ENCODE assay signal across 9 cellular contexts in the genomic region with DNA sequence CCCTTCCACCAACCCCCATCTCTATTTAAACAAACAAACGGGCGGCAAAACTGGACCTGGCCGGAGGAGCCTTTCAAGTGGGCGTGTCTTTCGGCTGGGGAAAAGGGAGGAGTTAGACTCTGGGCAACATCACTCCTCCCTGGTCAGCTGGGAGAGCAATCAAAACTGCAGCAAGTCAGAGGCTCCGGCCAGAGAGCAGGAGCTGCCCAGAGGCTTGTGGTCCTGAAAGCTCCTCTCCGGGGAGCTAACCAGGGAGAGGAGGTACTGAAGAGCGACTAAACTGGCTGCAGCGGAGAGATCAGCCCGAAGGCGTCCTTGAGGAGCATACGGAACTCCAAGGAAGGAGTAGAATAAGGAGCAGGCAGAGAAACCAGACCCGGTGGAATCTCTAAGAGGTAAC. TPM values are rescaled to one million over a fixed set of nuclear protein-coding genes. Genes with fewer than 3 reads are reported as not detected.
A peak's percentile ranks its signal among the peaks of the same experiment; 100 is the strongest.
DNase-seq lines count a peak whose midpoint lies in the region; ATAC-seq and TF ChIP-seq lines count a peak whose summit lies in the region.
"Had no signal": no experiment of that assay in that cellular context is flagged by ENCODE, and none has a peak within 500 bp of the region (broad histone marks: within the 10 kb centered on the region; RNA-seq: fewer than 3 reads in every experiment).

A gene with protein sequence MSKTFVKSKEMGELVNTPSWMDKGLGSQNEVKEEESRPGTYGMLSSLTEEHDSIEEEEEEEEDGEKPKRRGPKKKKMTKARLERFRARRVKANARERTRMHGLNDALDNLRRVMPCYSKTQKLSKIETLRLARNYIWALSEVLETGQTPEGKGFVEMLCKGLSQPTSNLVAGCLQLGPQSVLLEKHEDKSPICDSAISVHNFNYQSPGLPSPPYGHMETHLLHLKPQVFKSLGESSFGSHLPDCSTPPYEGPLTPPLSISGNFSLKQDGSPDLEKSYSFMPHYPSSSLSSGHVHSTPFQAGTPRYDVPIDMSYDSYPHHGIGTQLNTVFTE (plus strand): TSS at position 191 of the 400 bp plus-strand sequence. CDS start 6,466 bp downstream, outside the sequence.

- no peaks in the 10 kb centered on the region for H4K20me1 ChIP-seq in osteoblast (ENCODE audit: insufficient read depth, low read length)

- H3K79me2 ChIP-seq in osteoblast (ENCODE audit: insufficient read depth, low read length): no peaks in the 10 kb centered on the region

- H3K36me3 ChIP-seq in osteoblast (ENCODE audit: insufficient read depth, low read length): no peaks in the 10 kb centered on the region

- H3K27me3 ChIP-seq in foreskin keratinocyte (peaks cover 23% of the 10 kb centered on the region), osteoblast (ENCODE audit: insufficient read depth, low read length) (peaks cover 2% of the 10 kb centered on the region)

- no peaks in the 10 kb centered on the region for H3K9me3 ChIP-seq in osteoblast (ENCODE audit: low read depth, low read length)

- DNase-seq in DMS53 treated with DMSO at 0.1 percent for 48 hours (lab: John Stamatoyannopoulos, UW; ENCODE audit: unreplicated experiment) (peak; percentile 70), HT1080 (ENCODE audit: low read depth) (peak; percentile 64), T-helper 9 cell (peak; percentile 3), foreskin keratinocyte (peak; percentile 30 to 56), osteoblast (ENCODE audit: insufficient read length, low spot score, missing footprints) (peak; percentile 50)
- DNase-seq in stimulated activated CD8-positive, alpha-beta memory T cell treated with anti-CD3 and anti-CD28 coated beads, Interleukin-4, amount 100 ng/mL, for 48 hours: no peak

- peak; percentile 92 for ATAC-seq in foreskin keratinocyte
- ATAC-seq in GM18517 (IDR thresholded peaks at IDR 0.05; ENCODE audit: unreplicated experiment): no peak
- no peak for ATAC-seq in GM18870 (IDR thresholded peaks at IDR 0.05; ENCODE audit: unreplicated experiment)

- TF ChIP-seq CTCF in foreskin keratinocyte (conservative IDR thresholded peaks at IDR 0.05) (no peak), osteoblast (IDR thresholded peaks at IDR 0.05; ENCODE audit: extremely low read depth, low read depth, low read length) (no peak)

- H3K4me2 ChIP-seq in osteoblast (ENCODE audit: insufficient read depth, low read length): no peak within 1 kb of the TSS

- H3K4me3 ChIP-seq in osteoblast (ENCODE audit: insufficient read depth, low read length): no peak within 1 kb of the TSS

- H2AFZ ChIP-seq in osteoblast (ENCODE audit: low read length): no peak within 1 kb of the TSS

- no peak within 1 kb of the TSS for H3K27ac ChIP-seq in foreskin keratinocyte
- H3K27ac ChIP-seq in osteoblast (ENCODE audit: low read depth, low read length): no peak within 1 kb of the TSS

- H3K4me1 ChIP-seq in foreskin keratinocyte (no peaks in the 10 kb centered on the region), osteoblast (ENCODE audit: insufficient read depth, low read length) (no peaks in the 10 kb centered on the region)

RNA-seq across cellular contexts. Expression of the gene that starts here (rescaled TPM):
- total RNA-seq in HT1080 (2014; rRNA removed; shearing (Covaris generic)): not detected in 2 replicates
- not detected in 2 replicates for polyA plus RNA-seq in HT1080 (2015; cell fraction: cytosol; rRNA removed)
- not detected in 2 replicates for polyA plus RNA-seq in HT1080 (2015; cell fraction: nucleus; rRNA removed)
- total RNA-seq in foreskin keratinocyte: not detected in 2 replicates
- polyA plus RNA-seq in foreskin keratinocyte: not detected in 2 replicates
- total RNA-seq in osteoblast: not detected in 2 replicates
- total RNA-seq: glomerular endothelial cell had no signal

Comparison
In these comparisons a context has a peak if more than half of its experiments do, and no peak if none do; other contexts are left out.
1. Peak in DNase-seq in HT1080; RNA of the gene not detected or under 1 TPM.
2. Peak in DNase-seq and ATAC-seq in foreskin keratinocyte; RNA of the gene not detected or under 1 TPM.
3. Peak in DNase-seq in osteoblast; RNA of the gene not detected or under 1 TPM.